ENCODE assay signal across 23 cellular contexts in the genomic region with DNA sequence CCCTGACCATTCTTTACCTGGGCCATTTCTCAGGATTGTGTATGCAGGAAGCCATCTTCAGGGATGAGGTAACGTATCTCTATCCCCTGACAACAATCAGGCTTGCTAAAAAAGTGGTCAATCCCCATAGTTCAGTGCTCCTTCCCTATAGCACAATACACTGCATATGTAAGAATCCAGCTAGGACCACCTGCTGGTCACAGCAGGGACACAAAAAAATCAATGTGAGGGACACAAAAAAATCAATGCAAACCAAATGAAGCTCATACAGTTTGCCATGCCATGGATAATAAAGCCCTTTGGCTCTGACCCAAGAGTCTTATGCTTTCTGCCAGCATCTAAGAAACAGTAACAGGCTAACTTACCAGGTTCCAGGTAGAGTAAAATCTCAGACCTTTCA. TPM values are rescaled to one million over a fixed set of nuclear protein-coding genes. Genes with fewer than 3 reads are reported as not detected.
DNase-seq lines count a peak whose midpoint lies in the region; ATAC-seq and TF ChIP-seq lines count a peak whose summit lies in the region.
"Had no signal": no experiment of that assay in that cellular context is flagged by ENCODE, and none has a peak within 500 bp of the region (broad histone marks: within the 10 kb centered on the region; RNA-seq: fewer than 3 reads in every experiment).

No MANE protein-coding gene starts in this region.

- intact Hi-C loops in CD14-positive monocyte (cut with micrococcal nuclease) = loop anchor here in 1 of 2 donors (10.0 kb wide), 1 partner anchor 71 kb away; no protein-coding TSS in a partner anchor

- peaks cover 35 to 47% of the 10 kb centered on the region in 2 donors for H3K36me3 Mint-ChIP-seq in CD14-positive monocyte

- no peak overlapping the region for H3K9ac ChIP-seq in HUES48 (ENCODE audit: low read depth, low read length)

- no CpG with 5 or more reads among the region's 1 CpG for WGBS in iPS DF 6.9 (ENCODE audit: insufficient coverage, insufficient read length)

- no peak overlapping the region for H3K4me3 ChIP-seq in HUES48 (ENCODE audit: low read depth, low read length)
- H3K4me3 ChIP-seq in iPS DF 6.9 (ENCODE audit: low read length) = no peak overlapping the region
- H3K4me3 ChIP-seq: tibial artery had no signal

- no peaks in the 10 kb centered on the region for H3K9me3 Mint-ChIP-seq in CD14-positive monocyte
- H3K9me3 Mint-ChIP-seq: IgD-negative memory B cell; mesothelial cell of epicardium; natural killer cell treated with Interleukin-12 subunit alpha and Interleukin-12 subunit beta and Interleukin-15 and Interleukin-18, amount 100 ng/mL, for 72 hours had no signal

- peaks cover 11% of the 10 kb centered on the region for H3K4me1 Mint-ChIP-seq in CD14-positive monocyte

- no peak for TF ChIP-seq CTCF in CD14-positive monocyte (IDR thresholded peaks at IDR 0.05)

- H3K4me3 Mint-ChIP-seq in CD14-positive monocyte = no peak overlapping the region
- H3K4me3 Mint-ChIP-seq: IgD-negative memory B cell; mesothelial cell of epicardium; natural killer cell treated with Interleukin-12 subunit alpha and Interleukin-12 subunit beta and Interleukin-15 and Interleukin-18, amount 100 ng/mL, for 72 hours had no signal

- peaks cover 0 to 2% (median 0%) of the 10 kb centered on the region in 3 donors for H3K27me3 Mint-ChIP-seq in CD14-positive monocyte (ENCODE audit: low read depth in 3 of 3)
- H3K27me3 Mint-ChIP-seq: IgD-negative memory B cell; natural killer cell treated with Interleukin-12 subunit alpha and Interleukin-12 subunit beta and Interleukin-15 and Interleukin-18, amount 100 ng/mL, for 72 hours had no signal

- H3K27ac Mint-ChIP-seq in CD14-positive monocyte = no peak overlapping the region
- H3K27ac Mint-ChIP-seq: IgD-negative memory B cell; mesothelial cell of epicardium; natural killer cell treated with Interleukin-12 subunit alpha and Interleukin-12 subunit beta and Interleukin-15 and Interleukin-18, amount 100 ng/mL, for 72 hours had no signal

- peaks cover 18% of the 10 kb centered on the region for H3K4me1 ChIP-seq in HUES48 (ENCODE audit: control insufficient read depth, insufficient read depth, low read length)
- no peaks in the 10 kb centered on the region for H3K4me1 ChIP-seq in iPS DF 6.9 (ENCODE audit: control insufficient read depth, insufficient read depth, low read length)
- H3K4me1 ChIP-seq: foreskin keratinocyte had no signal

- H3K27me3 ChIP-seq in HUES48 (ENCODE audit: control insufficient read depth, insufficient read depth, low read length) (no peaks in the 10 kb centered on the region), iPS DF 6.9 (ENCODE audit: control insufficient read depth, insufficient read depth, low read length) (no peaks in the 10 kb centered on the region)
- H3K27me3 ChIP-seq: foreskin keratinocyte, tibial artery had no signal

- H3K27ac ChIP-seq in HUES48 (ENCODE audit: low read depth, low read length) = peak overlapping the region; percentile 60
- no peak overlapping the region for H3K27ac ChIP-seq in iPS DF 6.9 (ENCODE audit: low read length)
- H3K27ac ChIP-seq: epithelial cell of prostate, foreskin keratinocyte, tibial artery had no signal

- no peak for ATAC-seq in HG02885 (IDR thresholded peaks at IDR 0.05; ENCODE audit: poor library complexity, unreplicated experiment)
- ATAC-seq: foreskin keratinocyte; left cardiac atrium; natural killer cell treated with Interleukin-12 subunit alpha and Interleukin-12 subunit beta and Interleukin-15 and Interleukin-18, amount 100 ng/mL, for 72 hours had no signal

- DNase-seq in DMS79 treated with DMSO at 0.1 percent for 48 hours (lab: John Stamatoyannopoulos, UW) (peak; percentile 44), NCI-H2227 treated with DMSO at 0.1 percent for 48 hours (lab: John Stamatoyannopoulos, UW) (peak; percentile 36), iPS DF 6.9 (ENCODE audit: low read depth, low spot score) (peak; percentile 13), CD14-positive monocyte (ENCODE audit: low spot score) (no peak)
- DNase-seq in activated CD4-positive, alpha-beta T cell treated with anti-CD3 and anti-CD28 coated beads for 4 hours = no peak
- DNase-seq: activated CD4-positive, alpha-beta T cell treated with anti-CD3 and anti-CD28 coated beads, Interleukin-2, amount 50 U/mL, for 1 hour; activated CD8-positive, alpha-beta memory T cell treated with anti-CD3 and anti-CD28 coated beads, Interleukin-2, amount 50 U/mL, for 48 hours; activated effector memory CD4-positive, alpha-beta T cell treated with anti-CD3 and anti-CD28 coated beads, Interleukin-2, amount 50 U/mL, for 16 hours; dermis blood vessel endothelial cell; foreskin keratinocyte; GOT3; left cardiac atrium; NCI-H226; Right ventricle myocardium superior; stimulated activated CD4-positive, alpha-beta T cell treated with anti-CD3 and anti-CD28 coated beads, Interleukin-2, amount 100 ng/mL, for 24 hours; stimulated activated naive CD4-positive, alpha-beta T cell treated with Interleukin-2 at 50 U/mL for 16 hours; tibial artery had no signal

- H3K9me3 ChIP-seq in HUES48 (ENCODE audit: control insufficient read depth, insufficient read depth, low read length) (no peaks in the 10 kb centered on the region), iPS DF 6.9 (ENCODE audit: control insufficient read depth, insufficient read depth, low read length) (no peaks in the 10 kb centered on the region)
- H3K9me3 ChIP-seq: tibial artery had no signal

- H3K36me3 ChIP-seq in HUES48 (ENCODE audit: control insufficient read depth, insufficient read depth, low read length) = peaks cover 16% of the 10 kb centered on the region
- H3K36me3 ChIP-seq in iPS DF 6.9 (ENCODE audit: control insufficient read depth, insufficient read depth, low read length) = no peaks in the 10 kb centered on the region

RNA-seq across cellular contexts. Expression of a gene that starts 16.3 kb away (rescaled TPM):
- polyA plus RNA-seq in CD14-positive monocyte = 10 to 100 TPM; 19.3 to 19.7 TPM

Comparison
In these comparisons a context has a peak if more than half of its experiments do, and no peak if none do; other contexts are left out.
1. DNase-seq: peak in DMS79 treated with DMSO at 0.1 percent for 48 hours (single experiment), NCI-H2227 treated with DMSO at 0.1 percent for 48 hours (single experiment) and iPS DF 6.9 (single experiment); none in CD14-positive monocyte (single experiment) and activated CD4-positive, alpha-beta T cell treated with anti-CD3 and anti-CD28 coated beads for 4 hours (0 of 2).